8 cellular contexts compared by ENCODE assay signal in the genomic region with DNA sequence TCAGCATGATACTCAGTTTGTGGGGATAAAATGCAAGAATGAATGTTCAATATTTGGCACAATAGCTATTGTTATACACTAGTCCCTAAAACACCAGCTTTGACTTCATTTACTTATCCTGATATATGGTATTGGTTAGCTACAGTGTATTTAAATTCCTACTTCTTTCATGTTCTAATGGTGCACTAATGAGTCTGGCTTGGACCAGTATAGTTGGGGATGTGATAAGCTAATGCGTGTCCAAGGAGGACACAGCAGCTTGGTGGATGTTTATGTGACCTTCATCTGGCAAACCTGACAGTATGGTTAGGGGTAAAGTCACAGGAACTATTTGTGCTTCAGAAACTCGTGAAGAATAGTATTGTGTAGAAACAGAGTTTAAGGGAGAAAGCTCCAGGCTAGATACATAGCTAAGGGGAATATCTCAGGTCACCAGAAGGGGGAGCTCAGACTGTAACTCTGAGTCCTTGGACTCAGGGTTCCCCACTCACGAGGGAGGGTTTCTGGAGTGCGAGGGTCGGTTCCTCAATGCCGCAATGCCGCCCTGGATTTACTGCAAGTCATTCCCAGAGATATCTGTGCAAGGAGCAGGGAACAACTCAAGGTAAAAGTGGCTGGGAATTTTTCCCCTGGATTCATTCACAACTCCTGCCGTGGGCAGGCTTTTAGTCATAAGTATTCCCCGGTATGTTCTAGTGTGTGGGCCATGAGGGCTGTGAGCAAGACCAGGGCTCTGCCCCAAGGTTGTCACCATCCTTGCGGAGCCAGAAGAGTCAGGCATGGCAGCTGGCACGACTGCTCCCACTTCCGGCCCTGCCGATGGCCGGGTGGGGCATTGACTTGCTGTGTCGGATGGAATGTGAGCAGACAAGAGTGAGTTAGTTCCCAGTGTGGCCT. TPM values are rescaled to one million over a fixed set of nuclear protein-coding genes. Genes with fewer than 3 reads are reported as not detected.
A peak's percentile ranks its signal among the peaks of the same experiment; 100 is the strongest.
DNase-seq lines count a peak whose midpoint lies in the region; ATAC-seq and TF ChIP-seq lines count a peak whose summit lies in the region.

No MANE protein-coding gene starts in this region.

- H3K9me3 Mint-ChIP-seq in CD14-positive monocyte, result no peaks in the 10 kb centered on the region
- H3K9me3 Mint-ChIP-seq in activated naive CD4-positive, alpha-beta T cell treated with anti-CD3 and anti-CD28 coated beads, Interleukin-2, amount 10 ng/mL, durations not matched to agents 7 days and 5 days, result no peaks in the 10 kb centered on the region

- no peak overlapping the region for H3K4me3 Mint-ChIP-seq in CD14-positive monocyte
- H3K4me3 Mint-ChIP-seq in activated naive CD4-positive, alpha-beta T cell treated with anti-CD3 and anti-CD28 coated beads, Interleukin-2, amount 10 ng/mL, durations not matched to agents 7 days and 5 days, result no peak overlapping the region

- H3K27ac Mint-ChIP-seq in CD14-positive monocyte, result peak overlapping the region in 2 of 7 donors; percentile 43 to 59
- no peak overlapping the region for H3K27ac Mint-ChIP-seq in activated naive CD4-positive, alpha-beta T cell treated with anti-CD3 and anti-CD28 coated beads, Interleukin-2, amount 10 ng/mL, durations not matched to agents 7 days and 5 days

- intact Hi-C loops in CD14-positive monocyte (cut with micrococcal nuclease), result no loop called here

- DNase-seq in CD14-positive monocyte (ENCODE audit: low spot score), result peak; percentile 57
- peak; percentile 59 for DNase-seq in MV-4-11 (lab: John Stamatoyannopoulos, UW)
- peak; percentile 44 for DNase-seq in activated naive CD4-positive, alpha-beta T cell treated with anti-CD3 and anti-CD28 coated beads, Interleukin-2, amount 10 ng/mL, durations not matched to agents 7 days and 5 days
- peak; percentile 56 for DNase-seq in hepatic stellate cell (ENCODE audit: low spot score)
- peak; percentile 65 for DNase-seq in stimulated activated CD4-positive, alpha-beta T cell treated with anti-CD3 and anti-CD28 coated beads, Interleukin-15, amount 100 ng/mL, for 24 hours
- no peak for DNase-seq in NCI-H2081 treated with DMSO at 0.1 percent for 48 hours (lab: John Stamatoyannopoulos, UW)

- TF ChIP-seq CTCF in CD14-positive monocyte (IDR thresholded peaks at IDR 0.05), result peak; percentile 86

- H3K4me1 Mint-ChIP-seq in CD14-positive monocyte, result peaks cover 22% of the 10 kb centered on the region
- peaks cover 5% of the 10 kb centered on the region for H3K4me1 Mint-ChIP-seq in activated naive CD4-positive, alpha-beta T cell treated with anti-CD3 and anti-CD28 coated beads, Interleukin-2, amount 10 ng/mL, durations not matched to agents 7 days and 5 days

- peaks cover 0 to 5% of the 10 kb centered on the region in 2 donors for H3K36me3 Mint-ChIP-seq in CD14-positive monocyte
- no peaks in the 10 kb centered on the region for H3K36me3 Mint-ChIP-seq in activated naive CD4-positive, alpha-beta T cell treated with anti-CD3 and anti-CD28 coated beads, Interleukin-2, amount 10 ng/mL, durations not matched to agents 7 days and 5 days

- peaks cover 2% of the 10 kb centered on the region in 3 donors for H3K27me3 Mint-ChIP-seq in CD14-positive monocyte (ENCODE audit: low read depth in 3 of 3)
- peaks cover 7% of the 10 kb centered on the region for H3K27me3 Mint-ChIP-seq in activated naive CD4-positive, alpha-beta T cell treated with anti-CD3 and anti-CD28 coated beads, Interleukin-2, amount 10 ng/mL, durations not matched to agents 7 days and 5 days

- CTCF ChIA-PET in activated naive CD4-positive, alpha-beta T cell treated with anti-CD3 and anti-CD28 coated beads, Interleukin-2, amount 10 ng/mL, durations not matched to agents 7 days and 5 days (lab: Charles Lee), result interaction anchor here (0.6 to 4.5 kb wide), 34 partner anchors 8 to 762 kb away, joined by 3 to 52 read pairs (median 4); no protein-coding TSS in a partner anchor

- peak; percentile 62 for ATAC-seq in GM19023 (IDR thresholded peaks at IDR 0.05; ENCODE audit: unreplicated experiment)
- no peak for ATAC-seq in GM19467 (IDR thresholded peaks at IDR 0.05; ENCODE audit: unreplicated experiment)

RNA-seq across cellular contexts. Expression of a gene that starts 14.5 kb away (rescaled TPM):
- polyA plus RNA-seq in CD14-positive monocyte, result 10 to 100 TPM in 1 of 2 donors, 1 to 10 TPM in 1; 6.2 to 12.0 TPM
